20 cellular contexts compared by ENCODE assay signal in genomic region chr1:43921022-43921421, GRCh38. TPM values are rescaled to one million over a fixed set of nuclear protein-coding genes. Genes with fewer than 3 reads are reported as not detected.
"Had no signal": no experiment of that assay in that cellular context is flagged by ENCODE, and none has a peak within 500 bp of the region (broad histone marks: within the 10 kb centered on the region; RNA-seq: fewer than 3 reads in every experiment).

No MANE protein-coding gene starts in this region.

- H3K27ac Mint-ChIP-seq: activated CD4-positive, alpha-beta T cell treated with anti-CD3 and anti-CD28 coated beads for 36 hours; activated CD8-positive, alpha-beta memory T cell treated with anti-CD3 and anti-CD28 coated beads, Interleukin-2, amount 10 ng/mL, durations not matched to agents 7 days and 5 days; dendritic cell treated with granulocyte-macrophage colony-stimulating factor and Interleukin-4, amounts not matched to agents 40 ng/mL and 50 ng/mL, for 4 days; progenitor cell of endocrine pancreas had no signal

- DNase-seq: activated CD4-positive, alpha-beta T cell treated with anti-CD3 and anti-CD28 coated beads for 36 hours; activated CD4-positive, alpha-beta T cell treated with anti-CD3 and anti-CD28 coated beads, Interleukin-2, amount 50 U/mL, for 48 hours; activated CD8-positive, alpha-beta memory T cell treated with anti-CD3 and anti-CD28 coated beads, Interleukin-2, amount 10 ng/mL, durations not matched to agents 7 days and 5 days; activated naive CD4-positive, alpha-beta T cell treated with Interleukin-2 at 50 U/mL for 16 hours; cerebellar nuclear complex; effector memory CD4-positive, alpha-beta T cell; hypothalamus; left lung; stimulated activated CD4-positive, alpha-beta T cell treated with anti-CD3 and anti-CD28 coated beads, Interleukin-12 subunit alpha, Interleukin-12 subunit beta, amount 100 ng/mL, for 4 hours; stimulated activated CD4-positive, alpha-beta T cell treated with anti-CD3 and anti-CD28 coated beads, Interleukin-2, amount 100 ng/mL, for 24 hours; stimulated activated naive CD8-positive, alpha-beta T cell treated with anti-CD3 and anti-CD28 coated beads, Interleukin-15, Interleukin-2, amounts not matched to agents 100 U/mL and 50 U/mL, for 24 hours; substantia nigra; uterus; WERI-Rb-1 had no signal

- ATAC-seq: activated CD4-positive, alpha-beta T cell treated with anti-CD3 and anti-CD28 coated beads for 36 hours; activated CD8-positive, alpha-beta memory T cell treated with anti-CD3 and anti-CD28 coated beads, Interleukin-2, amount 10 ng/mL, durations not matched to agents 7 days and 5 days; left lung; stimulated activated naive CD8-positive, alpha-beta T cell treated with anti-CD3 and anti-CD28 coated beads, Interleukin-15, Interleukin-2, amounts not matched to agents 100 U/mL and 50 U/mL, for 24 hours had no signal

- H3K4me1 Mint-ChIP-seq: activated CD4-positive, alpha-beta T cell treated with anti-CD3 and anti-CD28 coated beads for 36 hours had no signal

- H3K27me3 ChIP-seq: left lung, tibial nerve, uterus had no signal

- H3K4me3 ChIP-seq: left lung, tibial nerve, uterus had no signal

- H3K4me3 Mint-ChIP-seq: activated CD4-positive, alpha-beta T cell treated with anti-CD3 and anti-CD28 coated beads for 36 hours; activated CD8-positive, alpha-beta memory T cell treated with anti-CD3 and anti-CD28 coated beads, Interleukin-2, amount 10 ng/mL, durations not matched to agents 7 days and 5 days; dendritic cell treated with granulocyte-macrophage colony-stimulating factor and Interleukin-4, amounts not matched to agents 40 ng/mL and 50 ng/mL, for 4 days had no signal

- H3K27ac ChIP-seq: left lung, tibial nerve, uterus, WERI-Rb-1 had no signal

- H3K9me3 Mint-ChIP-seq: dendritic cell treated with granulocyte-macrophage colony-stimulating factor and Interleukin-4, amounts not matched to agents 40 ng/mL and 50 ng/mL, for 4 days had no signal

- FAIRE-seq: frontal cortex had no signal

- H3K4me1 ChIP-seq: left lung, tibial nerve, uterus had no signal

- H3K36me3 Mint-ChIP-seq: activated CD8-positive, alpha-beta memory T cell treated with anti-CD3 and anti-CD28 coated beads, Interleukin-2, amount 10 ng/mL, durations not matched to agents 7 days and 5 days had no signal

- H3K9me3 ChIP-seq: left lung, tibial nerve, uterus had no signal

- H3K27me3 Mint-ChIP-seq: activated CD4-positive, alpha-beta T cell treated with anti-CD3 and anti-CD28 coated beads for 36 hours; activated CD8-positive, alpha-beta memory T cell treated with anti-CD3 and anti-CD28 coated beads, Interleukin-2, amount 10 ng/mL, durations not matched to agents 7 days and 5 days; dendritic cell treated with granulocyte-macrophage colony-stimulating factor and Interleukin-4, amounts not matched to agents 40 ng/mL and 50 ng/mL, for 4 days had no signal

- H3K36me3 ChIP-seq: left lung, uterus, WERI-Rb-1 had no signal

RNA-seq across cellular contexts. Expression of gene ARTN, which starts 12.6 kb away (rescaled TPM):
- total RNA-seq: activated CD8-positive, alpha-beta memory T cell treated with anti-CD3 and anti-CD28 coated beads, Interleukin-2, amount 10 ng/mL, durations not matched to agents 7 days and 5 days; lung microvascular endothelial cell; mononuclear cell had no signal
